7 cellular contexts compared by ENCODE assay signal in the genomic region with DNA sequence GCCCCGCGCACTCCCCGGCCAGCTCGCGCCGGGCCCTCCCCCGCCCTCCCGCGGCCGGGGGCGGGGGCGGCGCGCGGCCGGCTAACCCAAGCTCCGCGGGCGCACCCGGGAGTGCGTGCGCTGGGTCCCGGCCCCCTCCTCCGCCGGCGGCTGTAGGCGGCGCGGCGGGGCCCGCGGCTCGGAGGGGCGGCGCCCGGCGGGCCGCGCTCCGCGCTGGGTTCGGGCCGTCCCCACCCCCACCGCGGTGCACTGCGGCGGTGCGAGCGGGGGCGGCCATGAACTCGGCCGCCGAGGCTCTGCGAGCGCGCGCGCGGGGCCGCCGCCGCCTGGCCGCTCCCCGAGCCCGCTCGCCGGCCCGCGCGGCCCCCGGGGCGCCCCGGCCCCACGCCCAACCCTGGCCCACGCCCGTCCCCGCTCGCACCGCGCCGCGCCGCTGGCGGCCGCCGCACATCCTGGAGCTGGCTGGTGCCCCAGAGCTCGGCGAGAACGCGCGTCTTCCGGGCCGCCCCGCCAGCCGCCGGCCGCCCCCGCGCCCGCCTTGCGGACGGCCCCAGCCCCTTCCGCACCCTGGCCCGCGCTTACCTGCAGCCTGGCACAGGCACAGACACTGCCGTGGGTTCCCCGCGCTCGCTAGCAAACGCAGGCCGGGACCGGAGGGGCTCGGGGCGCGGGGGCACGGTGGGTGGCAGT. TPM values are rescaled to one million over a fixed set of nuclear protein-coding genes. Genes with fewer than 3 reads are reported as not detected.
DNase-seq lines count a peak whose midpoint lies in the region; ATAC-seq and TF ChIP-seq lines count a peak whose summit lies in the region.

A gene with protein sequence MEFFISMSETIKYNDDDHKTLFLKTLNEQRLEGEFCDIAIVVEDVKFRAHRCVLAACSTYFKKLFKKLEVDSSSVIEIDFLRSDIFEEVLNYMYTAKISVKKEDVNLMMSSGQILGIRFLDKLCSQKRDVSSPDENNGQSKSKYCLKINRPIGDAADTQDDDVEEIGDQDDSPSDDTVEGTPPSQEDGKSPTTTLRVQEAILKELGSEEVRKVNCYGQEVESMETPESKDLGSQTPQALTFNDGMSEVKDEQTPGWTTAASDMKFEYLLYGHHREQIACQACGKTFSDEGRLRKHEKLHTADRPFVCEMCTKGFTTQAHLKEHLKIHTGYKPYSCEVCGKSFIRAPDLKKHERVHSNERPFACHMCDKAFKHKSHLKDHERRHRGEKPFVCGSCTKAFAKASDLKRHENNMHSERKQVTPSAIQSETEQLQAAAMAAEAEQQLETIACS (minus strand): TSS at position 496 of the 690 bp plus-strand sequence. CDS start 2,480 bp downstream, outside the sequence.

- peak within 1 kb of the TSS; percentile 95 for H3K4me3 Mint-ChIP-seq in activated CD4-positive, alpha-beta T cell treated with anti-CD3 and anti-CD28 coated beads, Interleukin-2, amount 10 ng/mL, durations not matched to agents 24 days and 14 days

- intact Hi-C loops in activated CD4-positive, alpha-beta T cell treated with anti-CD3 and anti-CD28 coated beads, Interleukin-2, amount 10 ng/mL, durations not matched to agents 24 days and 14 days (cut with micrococcal nuclease): loop anchor here (5.0 to 10.0 kb wide), 2 partner anchors 159 to 1848 kb away; no protein-coding TSS in a partner anchor

- peak within 1 kb of the TSS; percentile 90 to 98 for H3K27ac ChIP-seq in coronary artery

- peak within 1 kb of the TSS; percentile 84 for H3K4me3 ChIP-seq in coronary artery

- DNase-seq in HEK293T (ENCODE audit: extremely low spot score) (peak; percentile 51), NCI-H1048 (lab: John Stamatoyannopoulos, UW) (peak; percentile 44), coronary artery (ENCODE audit: low spot score) (no peak), left kidney (ENCODE audit: low read depth, low spot score) (peak; percentile 90)
- DNase-seq in activated CD4-positive, alpha-beta T cell treated with anti-CD3 and anti-CD28 coated beads, Interleukin-2, amount 10 ng/mL, durations not matched to agents 24 days and 14 days: peak; percentile 91
- DNase-seq in stimulated activated CD4-positive, alpha-beta T cell treated with anti-CD3 and anti-CD28 coated beads, Interleukin-2, amount 100 ng/mL, for 24 hours: peak; percentile 68 to 70

- TF ChIP-seq CTCF in coronary artery (IDR thresholded peaks at IDR 0.05): no peak

- H3K36me3 Mint-ChIP-seq in activated CD4-positive, alpha-beta T cell treated with anti-CD3 and anti-CD28 coated beads, Interleukin-2, amount 10 ng/mL, durations not matched to agents 24 days and 14 days (ENCODE audit: low read depth): peaks cover 27% of the 10 kb centered on the region

- no peaks in the 10 kb centered on the region for H3K9me3 Mint-ChIP-seq in activated CD4-positive, alpha-beta T cell treated with anti-CD3 and anti-CD28 coated beads, Interleukin-2, amount 10 ng/mL, durations not matched to agents 24 days and 14 days

- H3K27me3 Mint-ChIP-seq in activated CD4-positive, alpha-beta T cell treated with anti-CD3 and anti-CD28 coated beads, Interleukin-2, amount 10 ng/mL, durations not matched to agents 24 days and 14 days: peaks cover 15% of the 10 kb centered on the region

- ATAC-seq in GM18498 (IDR thresholded peaks at IDR 0.05; ENCODE audit: unreplicated experiment): peak; percentile 49

- H3K27ac Mint-ChIP-seq in activated CD4-positive, alpha-beta T cell treated with anti-CD3 and anti-CD28 coated beads, Interleukin-2, amount 10 ng/mL, durations not matched to agents 24 days and 14 days: peak within 1 kb of the TSS; percentile 98

- POLR2A ChIA-PET in HEK293T (lab: Yijun Ruan, JAX): interaction anchor here (0.6 to 2.5 kb wide), 8 partner anchors 9 to 249 kb away, joined by 3 to 13 read pairs (median 3); a partner anchor contains a TSS

- H3K4me1 Mint-ChIP-seq in activated CD4-positive, alpha-beta T cell treated with anti-CD3 and anti-CD28 coated beads, Interleukin-2, amount 10 ng/mL, durations not matched to agents 24 days and 14 days: peaks cover 37% of the 10 kb centered on the region

- CTCF ChIA-PET in HEK293T (lab: Yijun Ruan, JAX): interaction anchor here (0.6 kb wide), 1 partner anchor 56 kb away, joined by 3 read pairs; no protein-coding TSS in a partner anchor

TF ChIP-seq in HEK293T, 16 proteins besides CTCF, POLR2A, EP300 and RAD21:
- no peak for TF ChIP-seq SP1 (IDR thresholded peaks at IDR 0.05)
- TF ChIP-seq, protein P1, sequence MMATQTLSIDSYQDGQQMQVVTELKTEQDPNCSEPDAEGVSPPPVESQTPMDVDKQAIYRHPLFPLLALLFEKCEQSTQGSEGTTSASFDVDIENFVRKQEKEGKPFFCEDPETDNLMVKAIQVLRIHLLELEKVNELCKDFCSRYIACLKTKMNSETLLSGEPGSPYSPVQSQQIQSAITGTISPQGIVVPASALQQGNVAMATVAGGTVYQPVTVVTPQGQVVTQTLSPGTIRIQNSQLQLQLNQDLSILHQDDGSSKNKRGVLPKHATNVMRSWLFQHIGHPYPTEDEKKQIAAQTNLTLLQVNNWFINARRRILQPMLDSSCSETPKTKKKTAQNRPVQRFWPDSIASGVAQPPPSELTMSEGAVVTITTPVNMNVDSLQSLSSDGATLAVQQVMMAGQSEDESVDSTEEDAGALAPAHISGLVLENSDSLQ (IDR thresholded peaks at IDR 0.05): no peak
- TF ChIP-seq FOXK2 (IDR thresholded peaks at IDR 0.05): no peak
- TF ChIP-seq FOXM1 (IDR thresholded peaks at IDR 0.05; ENCODE audit: borderline replicate concordance): no peak
- no peak for TF ChIP-seq L3MBTL2 (conservative IDR thresholded peaks at IDR 0.05)
- TF ChIP-seq ARNT (IDR thresholded peaks at IDR 0.05): no peak
- no peak for TF ChIP-seq SUZ12 (IDR thresholded peaks at IDR 0.05)
- no peak for TF ChIP-seq ELF4 (IDR thresholded peaks at IDR 0.05)
- no peak for TF ChIP-seq BHLHE40 (IDR thresholded peaks at IDR 0.05; ENCODE audit: borderline replicate concordance)
- TF ChIP-seq TARDBP (IDR thresholded peaks at IDR 0.05): no peak

RNA-seq across cellular contexts. Expression of the gene that starts here (rescaled TPM):
- 19.4 and 20.4 TPM in 2 replicates for total RNA-seq in activated CD4-positive, alpha-beta T cell treated with anti-CD3 and anti-CD28 coated beads, Interleukin-2, amount 10 ng/mL, durations not matched to agents 24 days and 14 days
